ENCODE assay signal across 8 cellular contexts in genomic region chr14:70188608-70189540, GRCh38. TPM values are rescaled to one million over a fixed set of nuclear protein-coding genes. Genes with fewer than 3 reads are reported as not detected.
DNase-seq lines count a peak whose midpoint lies in the region; ATAC-seq and TF ChIP-seq lines count a peak whose summit lies in the region.

Gene SLC8A3, minus strand, starts transcription at chr14:70188951. Its CDS starts 20,529 bp downstream, at chr14:70168422.

- peak within 1 kb of the TSS; percentile 29 to 80 for H3K27ac ChIP-seq in right atrium auricular region

- H3K9me3 ChIP-seq in right atrium auricular region = no peaks in the 10 kb centered on the region

- no peak for TF ChIP-seq CTCF in right atrium auricular region (IDR thresholded peaks at IDR 0.05)

- H3K4me1 ChIP-seq in right atrium auricular region = peaks cover 0 to 28% of the 10 kb centered on the region in 2 donors

- intact Hi-C loops in posterior cingulate gyrus (cut with DNase I) = loop anchor here (5.0 kb wide), 1 partner anchor 92 kb away; no protein-coding TSS in a partner anchor

- no peaks in the 10 kb centered on the region for H3K27me3 ChIP-seq in right atrium auricular region

- peak; percentile 37 for ATAC-seq in GM21717 (IDR thresholded peaks at IDR 0.05; ENCODE audit: unreplicated experiment)

- H3K36me3 ChIP-seq in right atrium auricular region = no peaks in the 10 kb centered on the region

- H3K4me3 ChIP-seq in right atrium auricular region = peak within 1 kb of the TSS; percentile 44 to 57

- DNase-seq in D341Med (ENCODE audit: low spot score) (peak; percentile 80), NCI-H2171 (lab: John Stamatoyannopoulos, UW) (peak; percentile 61), amygdala (lab: John Stamatoyannopoulos, UW) (peak in 50 of 56 donors; percentile 19 to 85 (median 56)), right atrium auricular region (ENCODE audit: low spot score) (no peak), posterior cingulate gyrus (peak; percentile 44 to 96 (median 78)), NCI-H1436 (lab: John Stamatoyannopoulos, UW) (no peak), NCI-H2029 (lab: John Stamatoyannopoulos, UW) (no peak)

RNA-seq across cellular contexts. Expression of gene SLC8A3, which starts in this region (rescaled TPM):
- total RNA-seq in right atrium auricular region = 1 to 10 TPM; 1.3 to 1.4 TPM

Comparison
In these comparisons a context has a peak if more than half of its experiments do, and no peak if none do; other contexts are left out.
1. DNase-seq: peak in D341Med (single experiment), NCI-H2171 (single experiment), amygdala (50 of 56) and posterior cingulate gyrus (10 of 10); none in right atrium auricular region (single experiment), NCI-H1436 (single experiment) and NCI-H2029 (single experiment).